8 cellular contexts compared by ENCODE assay signal in genomic region chr17:51164911-51165679, GRCh38. TPM values are rescaled to one million over a fixed set of nuclear protein-coding genes. Genes with fewer than 3 reads are reported as not detected.
DNase-seq lines count a peak whose midpoint lies in the region; ATAC-seq and TF ChIP-seq lines count a peak whose summit lies in the region.

No MANE protein-coding gene starts in this region.

- no peak for TF ChIP-seq POLR2A in gastrocnemius medialis (IDR thresholded peaks at IDR 0.05)

- H3K36me3 ChIP-seq in SU-DHL-6 (ENCODE audit: low read length) (0 out of 2 replicates have a peak, but pooled peaks cover 10% of the 10 kb centered on the region), gastrocnemius medialis (peaks cover 0 to 56% of the 10 kb centered on the region in 2 donors)

- H3K4me1 ChIP-seq in gastrocnemius medialis = peaks cover 4 to 16% of the 10 kb centered on the region in 2 donors

- DNase-seq in activated CD8-positive, alpha-beta memory T cell treated with anti-CD3 and anti-CD28 coated beads for 24 hours = peak; percentile 52
- no peak for DNase-seq in activated CD8-positive, alpha-beta memory T cell treated with anti-CD3 and anti-CD28 coated beads, Interleukin-2, amount 50 U/mL, for 4 hours
- DNase-seq in fibroblast of pulmonary artery (ENCODE audit: low read depth) (no peak), gastrocnemius medialis (no peak), RKO (ENCODE audit: low spot score) (no peak)

- intact Hi-C loops in gastrocnemius medialis (cut with DNase I; ENCODE audit: low total_unique reads) = no loop called here

- H3K4me3 ChIP-seq in SU-DHL-6 (ENCODE audit: insufficient read depth, low read length, poor library complexity, severe bottlenecking) = peak overlapping the region; percentile 69
- H3K4me3 ChIP-seq in fibroblast of pulmonary artery (replicated peaks; ENCODE audit: low read depth, low read length) = peak overlapping the region; percentile 86
- H3K4me3 ChIP-seq in gastrocnemius medialis = peak overlapping the region; percentile 80 to 97 (median 88)

- H4K20me1 ChIP-seq in SU-DHL-6 (ENCODE audit: low read depth, low read length) = no peaks in the 10 kb centered on the region

- H3K27ac ChIP-seq in SU-DHL-6 (ENCODE audit: low read depth, low read length) (peak overlapping the region; percentile 65), gastrocnemius medialis (peak overlapping the region; percentile 93 to 100 (median 98))

- in situ Hi-C loops in gastrocnemius medialis (cut with MboI; ENCODE audit: low sequenced_read_pairs in 4 of 4) = loop anchor here in 2 of 4 donors (25.0 kb wide), 1 partner anchor 303 kb away; the partner anchor contains the start of gene TOB1 (in 2 of the 2)

- peak overlapping the region; percentile 82 for H3K9ac ChIP-seq in SU-DHL-6 (ENCODE audit: low read length)

- H2AFZ ChIP-seq in SU-DHL-6 (ENCODE audit: low read depth, low read length, severe bottlenecking) = peak overlapping the region; percentile 29

- peaks cover 16% of the 10 kb centered on the region for H3K79me2 ChIP-seq in SU-DHL-6 (ENCODE audit: insufficient read depth, low read length)

- H3K27me3 ChIP-seq in SU-DHL-6 (ENCODE audit: low read length) (no peaks in the 10 kb centered on the region), gastrocnemius medialis (no peaks in the 10 kb centered on the region)

- H3K9me2 ChIP-seq in SU-DHL-6 (replicated peaks; ENCODE audit: insufficient read depth, low read length) = no peaks in the 10 kb centered on the region

- H3K4me2 ChIP-seq in SU-DHL-6 (ENCODE audit: low read depth, low read length, poor library complexity, severe bottlenecking) = peak overlapping the region; percentile 79

- H3F3A ChIP-seq in SU-DHL-6 (ENCODE audit: insufficient read depth) = peaks cover 37% of the 10 kb centered on the region

- TF ChIP-seq CTCF in SU-DHL-6 (IDR thresholded peaks at IDR 0.05; ENCODE audit: insufficient read depth, low read length, poor library complexity, severe bottlenecking) = no peak
- no peak for TF ChIP-seq CTCF in fibroblast of pulmonary artery (IDR thresholded peaks at IDR 0.05; ENCODE audit: low read length, missing control alignments)
- no peak for TF ChIP-seq CTCF in gastrocnemius medialis (IDR thresholded peaks at IDR 0.05 in 4 of 5, conservative IDR thresholded peaks at IDR 0.05 in 1 of 5)

- no peaks in the 10 kb centered on the region for H3K9me3 ChIP-seq in SU-DHL-6 (ENCODE audit: insufficient read depth, low read length)
- H3K9me3 ChIP-seq in gastrocnemius medialis = no peaks in the 10 kb centered on the region

- ATAC-seq in gastrocnemius medialis (no peak), HG03432 (IDR thresholded peaks at IDR 0.05; ENCODE audit: unreplicated experiment) (no peak), GM21529 (IDR thresholded peaks at IDR 0.05; ENCODE audit: unreplicated experiment) (no peak)

RNA-seq across cellular contexts. Expression of gene NME2, which starts 1.1 kb away (rescaled TPM):
- 100 to 1,000 TPM; 412 to 666 (median 508) TPM for total RNA-seq in gastrocnemius medialis

RNA-seq across cellular contexts. Expression of gene NME1, which starts 11.7 kb away (rescaled TPM):
- 10 to 100 TPM; 19.1 to 32.6 (median 29.2) TPM for total RNA-seq in gastrocnemius medialis

RNA-seq across cellular contexts. Expression of gene SPAG9, which starts 44.4 kb away (rescaled TPM):
- total RNA-seq in gastrocnemius medialis = 100 to 1,000 TPM; 139 to 171 (median 143) TPM
